ENCODE assay signal across 8 cellular contexts in genomic region chr9:97501177-97501971, GRCh38. TPM values are rescaled to one million over a fixed set of nuclear protein-coding genes. Genes with fewer than 3 reads are reported as not detected.
A peak's percentile ranks its signal among the peaks of the same experiment; 100 is the strongest.
DNase-seq lines count a peak whose midpoint lies in the region; ATAC-seq lines count a peak whose summit lies in the region.

TMOD1 (plus strand) TSS chr9:97501666; CDS start chr9:97524189, 22,523 bp downstream.

- no peak within 1 kb of the TSS for H2BK5ac ChIP-seq in mesenchymal stem cell (ENCODE audit: low read depth, low read length, poor library complexity, severe bottlenecking)

- under 1% methylated on average over 33 of the region's 87 CpGs for WGBS in mesenchymal stem cell

- H3K18ac ChIP-seq in mesenchymal stem cell (ENCODE audit: low read depth in 1 of 2, low read length in 2 of 2), result no peak within 1 kb of the TSS

- H3K9me3 ChIP-seq in effector memory CD4-positive, alpha-beta T cell (ENCODE audit: control insufficient read depth, low read length), result no peaks in the 10 kb centered on the region
- no peaks in the 10 kb centered on the region for H3K9me3 ChIP-seq in mesenchymal stem cell (ENCODE audit: control insufficient read depth, low read length)

- DNase-seq in SIG-M5 treated with dmso at 0.1 percent for 504 hours (lab: John Stamatoyannopoulos, UW; ENCODE audit: unreplicated experiment), result peak; percentile 32
- DNase-seq in SIG-M5 (lab: John Stamatoyannopoulos, UW), result no peak
- DNase-seq in NCI-H2029 (lab: John Stamatoyannopoulos, UW), result peak; percentile 64
- DNase-seq in activated CD4-positive, alpha-beta T cell treated with anti-CD3 and anti-CD28 coated beads for 48 hours, result peak; percentile 56
- peak in 2 of 3 donors; percentile 9 to 11 for DNase-seq in effector memory CD4-positive, alpha-beta T cell
- peak; percentile 48 for DNase-seq in mesenchymal stem cell
- peak; percentile 10 for DNase-seq in stimulated activated CD8-positive, alpha-beta memory T cell treated with anti-CD3 and anti-CD28 coated beads, Interleukin-7, amount 100 ng/mL, for 24 hours (ENCODE audit: low read depth)

- no peak within 1 kb of the TSS for H2BK12ac ChIP-seq in mesenchymal stem cell (ENCODE audit: low read length in 2 of 2)

- H2AFZ ChIP-seq in mesenchymal stem cell (ENCODE audit: low read depth, low read length), result peak within 1 kb of the TSS; percentile 65

- H3K36me3 ChIP-seq in effector memory CD4-positive, alpha-beta T cell (ENCODE audit: control insufficient read depth, insufficient read depth, low read length), result peaks cover 1% of the 10 kb centered on the region
- H3K36me3 ChIP-seq in mesenchymal stem cell (ENCODE audit: control insufficient read depth in 1 of 2, insufficient read depth in 2 of 2, low read depth in 1 of 2, low read length in 2 of 2), result peaks cover 0 to 7% of the 10 kb centered on the region in 2 experiments

- peaks cover 15% of the 10 kb centered on the region for H3K4me1 ChIP-seq in effector memory CD4-positive, alpha-beta T cell (ENCODE audit: control insufficient read depth, insufficient read depth, low read length, poor library complexity, severe bottlenecking)
- peaks cover 19% of the 10 kb centered on the region for H3K4me1 ChIP-seq in mesenchymal stem cell (ENCODE audit: control insufficient read depth, insufficient read depth, low read depth, low read length)

- H3K79me1 ChIP-seq in mesenchymal stem cell (replicated peaks; ENCODE audit: low read length, poor library complexity, severe bottlenecking), result no peaks in the 10 kb centered on the region

- no peak within 1 kb of the TSS for H2AK5ac ChIP-seq in mesenchymal stem cell (ENCODE audit: low read length, severe bottlenecking)

- peak within 1 kb of the TSS in 1 of 2 experiments; percentile 34 for H3K23ac ChIP-seq in mesenchymal stem cell (ENCODE audit: low read length in 2 of 2)

- H3K14ac ChIP-seq in mesenchymal stem cell (ENCODE audit: low read length in 2 of 2), result no peak within 1 kb of the TSS

- H3K4ac ChIP-seq in mesenchymal stem cell (ENCODE audit: low read depth in 1 of 2, low read length in 2 of 2), result no peak within 1 kb of the TSS

- H3K4me3 ChIP-seq in effector memory CD4-positive, alpha-beta T cell (ENCODE audit: insufficient read depth, low read depth, low read length, poor library complexity, severe bottlenecking), result peak within 1 kb of the TSS; percentile 52
- peak within 1 kb of the TSS; percentile 58 to 76 for H3K4me3 ChIP-seq in mesenchymal stem cell (ENCODE audit: insufficient read depth in 1 of 2, low read depth in 1 of 2, low read length in 2 of 2)

- H4K8ac ChIP-seq in mesenchymal stem cell (ENCODE audit: low read length), result no peak within 1 kb of the TSS

- ATAC-seq in HG02759 (IDR thresholded peaks at IDR 0.05; ENCODE audit: unreplicated experiment), result peak; percentile 70

- peaks cover 29% of the 10 kb centered on the region for H3K27me3 ChIP-seq in effector memory CD4-positive, alpha-beta T cell (replicated peaks; ENCODE audit: control insufficient read depth, insufficient read depth, low read length, poor library complexity, severe bottlenecking)
- H3K27me3 ChIP-seq in mesenchymal stem cell (ENCODE audit: control insufficient read depth in 1 of 2, insufficient read depth in 1 of 2, low read length in 2 of 2), result peaks cover 42 to 54% of the 10 kb centered on the region in 2 experiments

- H3K4me2 ChIP-seq in mesenchymal stem cell (ENCODE audit: low read length, poor library complexity, severe bottlenecking), result peak within 1 kb of the TSS; percentile 91

- H2BK120ac ChIP-seq in mesenchymal stem cell (ENCODE audit: low read depth, low read length), result no peak within 1 kb of the TSS

- no peak within 1 kb of the TSS for H4K91ac ChIP-seq in mesenchymal stem cell (ENCODE audit: low read length)

- no peak within 1 kb of the TSS for H3K27ac ChIP-seq in effector memory CD4-positive, alpha-beta T cell (ENCODE audit: insufficient read depth, low read length, poor library complexity, severe bottlenecking)
- no peak within 1 kb of the TSS for H3K27ac ChIP-seq in mesenchymal stem cell (ENCODE audit: low read length, poor library complexity, severe bottlenecking)

- H3K9ac ChIP-seq in mesenchymal stem cell (ENCODE audit: low read length), result peak within 1 kb of the TSS; percentile 71

- peak within 1 kb of the TSS; percentile 3 for H2BK15ac ChIP-seq in mesenchymal stem cell (ENCODE audit: low read depth, poor library complexity, severe bottlenecking)

RNA-seq across cellular contexts. Expression of gene TMOD1, which starts in this region (rescaled TPM):
- polyA plus RNA-seq in mesenchymal stem cell (2013, experiment 1 of 2), result 0.72 TPM
- polyA plus RNA-seq in mesenchymal stem cell (2013, experiment 2 of 2), result 0.68 TPM
